9 cellular contexts compared by ENCODE assay signal in genomic region chr3:127762077-127762786, GRCh38.
DNase-seq lines count a peak whose midpoint lies in the region; ATAC-seq lines count a peak whose summit lies in the region.
"Had no signal": no experiment of that assay in that cellular context is flagged by ENCODE, and none has a peak within 500 bp of the region (broad histone marks: within the 10 kb centered on the region; RNA-seq: fewer than 3 reads in every experiment).

No MANE protein-coding gene starts in this region.

- H3K4me3 ChIP-seq in rectal smooth muscle tissue (ENCODE audit: low read length) = peak overlapping the region; percentile 28

- H3K27ac Mint-ChIP-seq in stimulated activated naive CD8-positive, alpha-beta T cell treated with anti-CD3 and anti-CD28 coated beads, Interleukin-15, Interleukin-2, amounts not matched to agents 100 ng/mL and 50 ng/mL, for 24 hours = peak overlapping the region; percentile 45

- H3K9me3 Mint-ChIP-seq in stimulated activated naive CD8-positive, alpha-beta T cell treated with anti-CD3 and anti-CD28 coated beads, Interleukin-15, Interleukin-2, amounts not matched to agents 100 ng/mL and 50 ng/mL, for 24 hours = peaks cover 4% of the 10 kb centered on the region

- peak overlapping the region; percentile 35 for H3K4me3 Mint-ChIP-seq in stimulated activated naive CD8-positive, alpha-beta T cell treated with anti-CD3 and anti-CD28 coated beads, Interleukin-15, Interleukin-2, amounts not matched to agents 100 ng/mL and 50 ng/mL, for 24 hours

- H3K4me1 ChIP-seq in rectal smooth muscle tissue (ENCODE audit: control insufficient read depth, insufficient read depth, low read length) = peaks cover 21% of the 10 kb centered on the region

- no peak for ATAC-seq in stimulated activated naive CD8-positive, alpha-beta T cell treated with anti-CD3 and anti-CD28 coated beads, Interleukin-15, Interleukin-2, amounts not matched to agents 100 U/mL and 50 U/mL, for 24 hours
- ATAC-seq in HG03439 (IDR thresholded peaks at IDR 0.05; ENCODE audit: unreplicated experiment) = peak; percentile 52

- peaks cover 31% of the 10 kb centered on the region for H3K4me1 Mint-ChIP-seq in stimulated activated naive CD8-positive, alpha-beta T cell treated with anti-CD3 and anti-CD28 coated beads, Interleukin-15, Interleukin-2, amounts not matched to agents 100 ng/mL and 50 ng/mL, for 24 hours (ENCODE audit: low read depth)

- peaks cover 3% of the 10 kb centered on the region for H3K27me3 Mint-ChIP-seq in stimulated activated naive CD8-positive, alpha-beta T cell treated with anti-CD3 and anti-CD28 coated beads, Interleukin-15, Interleukin-2, amounts not matched to agents 100 ng/mL and 50 ng/mL, for 24 hours

- peaks cover 3% of the 10 kb centered on the region for H3K36me3 Mint-ChIP-seq in stimulated activated naive CD8-positive, alpha-beta T cell treated with anti-CD3 and anti-CD28 coated beads, Interleukin-15, Interleukin-2, amounts not matched to agents 100 ng/mL and 50 ng/mL, for 24 hours (ENCODE audit: low read depth)

- peak overlapping the region; percentile 58 for H3K27ac ChIP-seq in rectal smooth muscle tissue (ENCODE audit: low read depth, low read length)
- H3K27ac ChIP-seq: VCaP had no signal

- H3K9ac ChIP-seq in rectal smooth muscle tissue (ENCODE audit: low read length) = no peak overlapping the region

- H3K36me3 ChIP-seq in rectal smooth muscle tissue (ENCODE audit: control insufficient read depth, insufficient read depth, low read length) = no peaks in the 10 kb centered on the region

- no peak for DNase-seq in stimulated activated naive CD8-positive, alpha-beta T cell treated with anti-CD3 and anti-CD28 coated beads, Interleukin-15, Interleukin-2, amounts not matched to agents 100 U/mL and 50 U/mL, for 24 hours
- DNase-seq in cerebellum (ENCODE audit: low spot score) (peak; percentile 73), AG08396 (ENCODE audit: low spot score) (no peak), putamen (ENCODE audit: low spot score) (no peak)
- no peak for DNase-seq in effector CD8-positive, alpha-beta T cell (lab: John Stamatoyannopoulos, UW)

- no peaks in the 10 kb centered on the region for H3K27me3 ChIP-seq in rectal smooth muscle tissue (ENCODE audit: control insufficient read depth, insufficient read depth, low read length)
